Comparison of ENCODE assay signal across 9 cellular contexts in the genomic region with DNA sequence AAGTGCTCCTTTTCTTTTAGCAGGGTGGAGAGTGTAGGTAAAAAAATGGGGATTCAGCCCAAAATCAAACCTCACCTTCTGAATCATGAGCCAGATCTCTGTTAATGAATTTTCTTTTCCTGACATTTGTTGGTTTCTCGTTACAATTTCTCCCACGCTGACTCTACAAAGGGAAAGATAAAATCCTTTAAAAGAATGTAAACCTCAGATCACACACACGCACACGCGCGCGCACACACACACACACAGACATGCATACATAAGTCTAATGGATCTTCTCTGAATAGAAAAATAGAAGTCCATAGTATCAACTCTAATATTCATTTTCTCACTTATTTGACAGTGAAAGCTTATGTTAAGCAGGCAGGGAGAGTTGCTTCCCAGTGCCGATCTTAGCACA. TPM values are rescaled to one million over a fixed set of nuclear protein-coding genes. Genes with fewer than 3 reads are reported as not detected.
DNase-seq lines count a peak whose midpoint lies in the region; ATAC-seq and TF ChIP-seq lines count a peak whose summit lies in the region.
"Had no signal": no experiment of that assay in that cellular context is flagged by ENCODE, and none has a peak within 500 bp of the region (broad histone marks: within the 10 kb centered on the region; RNA-seq: fewer than 3 reads in every experiment).

No MANE protein-coding gene starts in this region.

- H3K79me2 ChIP-seq in KMS-11 (ENCODE audit: insufficient read depth, low read depth): no peaks in the 10 kb centered on the region

- no peaks in the 10 kb centered on the region for H3K27me3 ChIP-seq in KMS-11 (ENCODE audit: insufficient read depth, low read depth)
- peaks cover 4% of the 10 kb centered on the region for H3K27me3 ChIP-seq in lower lobe of right lung (ENCODE audit: low read depth)

- no peaks in the 10 kb centered on the region for H4K20me1 ChIP-seq in KMS-11 (ENCODE audit: insufficient read depth)

- POLR2A ChIA-PET in AG04449 (lab: Yijun Ruan, JAX): no interaction called here

- intact Hi-C loops in lower lobe of right lung (cut with DNase I): no loop called here

- H3K4me3 ChIP-seq in AG04449 (ENCODE audit: low read depth, low read length) (peak overlapping the region; percentile 43), KMS-11 (IDR thresholded peaks at IDR 0.05; ENCODE audit: insufficient read depth, low read depth, low read length) (no peak overlapping the region), lower lobe of right lung (peak overlapping the region; percentile 65)

- CTCF ChIA-PET in AG04449 (lab: Yijun Ruan, JAX): interaction anchor here (5.0 kb wide), 1 partner anchor 8 kb away, joined by 32 read pairs; no protein-coding TSS in a partner anchor

- no peak for TF ChIP-seq CTCF in AG04449 (IDR thresholded peaks at IDR 0.05; ENCODE audit: insufficient read depth, low read length, missing control alignments)
- TF ChIP-seq CTCF in KMS-11 (conservative IDR thresholded peaks at IDR 0.05; ENCODE audit: low read depth, low read length): no peak
- no peak for TF ChIP-seq CTCF in lower lobe of right lung (IDR thresholded peaks at IDR 0.05)

- no peaks in the 10 kb centered on the region for H3K36me3 ChIP-seq in KMS-11 (ENCODE audit: insufficient read depth)
- no peaks in the 10 kb centered on the region for H3K36me3 ChIP-seq in lower lobe of right lung

- peak overlapping the region; percentile 83 for H3K4me2 ChIP-seq in KMS-11

- no peaks in the 10 kb centered on the region for H3K9me3 ChIP-seq in lower lobe of right lung

- peak overlapping the region; percentile 95 for H2AFZ ChIP-seq in KMS-11 (ENCODE audit: low read depth)

- DNase-seq in AG04449 (ENCODE audit: low read depth, low spot score): no peak
- DNase-seq in lower lobe of right lung: no peak
- DNase-seq in NCI-H2171 treated with DMSO at 0.1 percent for 48 hours (lab: John Stamatoyannopoulos, UW): no peak
- DNase-seq in GM19238 (ENCODE audit: insufficient read length, low spot score): no peak
- DNase-seq: activated CD4-positive, alpha-beta T cell treated with anti-CD3 and anti-CD28 coated beads for 48 hours had no signal

- peak overlapping the region; percentile 66; the same call in 1 of the 2 replicates for H3K9ac ChIP-seq in KMS-11

- ATAC-seq in lower lobe of right lung: no peak
- no peak for ATAC-seq in HG03045 (IDR thresholded peaks at IDR 0.05; ENCODE audit: unreplicated experiment)
- ATAC-seq in HG03097 (IDR thresholded peaks at IDR 0.05; ENCODE audit: low FRiP score, unreplicated experiment): no peak

- H3K4me1 ChIP-seq in KMS-11 (ENCODE audit: low read depth, poor library complexity, severe bottlenecking) (peaks cover 21% of the 10 kb centered on the region), lower lobe of right lung (peaks cover 4% of the 10 kb centered on the region)

- H3K27ac ChIP-seq in KMS-11 (peak overlapping the region; percentile 79; the same call in 1 of the 2 replicates), cingulate gyrus (ENCODE audit: low read depth, low read length) (peak overlapping the region; percentile 25), lower lobe of right lung (peak overlapping the region; percentile 54)

RNA-seq across cellular contexts. Expression of a gene that starts 1.5 kb away (rescaled TPM):
- 89.0 TPM for total RNA-seq in lower lobe of right lung

Comparison
In these comparisons a context has a peak if more than half of its experiments do, and no peak if none do; other contexts are left out.
1. H3K27ac ChIP-seq: peak in every context shown above with its lines; median percentile 79 in KMS-11; 54 in lower lobe of right lung; 25 in cingulate gyrus.